25 cellular contexts compared by ENCODE assay signal in the genomic region with DNA sequence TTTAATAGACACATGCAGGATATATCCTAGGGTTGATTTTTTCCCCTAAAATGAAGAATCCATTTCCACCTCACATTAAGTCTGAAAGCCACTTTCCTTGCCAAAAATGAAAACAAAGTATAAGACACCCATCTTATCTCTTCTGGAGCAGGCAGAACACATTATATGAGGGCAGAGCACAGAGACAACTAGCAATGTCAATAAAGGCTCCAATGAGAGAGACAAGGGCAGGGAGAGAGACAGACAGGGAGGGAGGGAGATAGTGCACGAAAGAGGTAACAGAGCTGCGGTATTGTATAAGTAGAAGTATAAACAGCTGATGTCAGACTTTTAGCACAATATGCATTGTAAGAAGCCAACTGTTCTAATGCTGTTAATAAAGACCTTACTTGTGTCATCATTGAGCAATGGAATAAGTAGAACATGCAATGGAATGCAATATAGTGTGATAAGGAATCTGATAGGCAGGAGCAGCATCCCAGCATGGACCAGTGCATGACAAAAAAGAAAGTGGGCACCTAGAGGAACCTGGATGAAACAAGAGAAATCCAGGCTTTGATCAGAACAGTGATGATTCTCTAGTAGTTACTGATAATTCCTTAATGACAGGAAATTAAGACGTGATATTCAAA.
"Had no signal": no experiment of that assay in that cellular context is flagged by ENCODE, and none has a peak within 500 bp of the region (broad histone marks: within the 10 kb centered on the region; RNA-seq: fewer than 3 reads in every experiment).

No MANE protein-coding gene starts in this region.

- DNase-seq: activated CD4-positive, alpha-beta T cell treated with anti-CD3 and anti-CD28 coated beads, Interleukin-2, amount 10 ng/mL, durations not matched to agents 24 days and 14 days; activated CD4-positive, alpha-beta T cell treated with anti-CD3 and anti-CD28 coated beads, Interleukin-2, amount 50 U/mL, for 48 hours; activated CD8-positive, alpha-beta T cell treated with anti-CD3 and anti-CD28 coated beads, Interleukin-2, amount 10 ng/mL, durations not matched to agents 7 days and 5 days; activated gamma-delta T cell; activated naive CD4-positive, alpha-beta T cell treated with Interleukin-2 at 50 U/mL for 16 hours; activated naive CD8-positive, alpha-beta T cell treated with anti-CD3 and anti-CD28 coated beads, Interleukin-2, amount 10 ng/mL, durations not matched to agents 7 days and 5 days; activated T-cell treated with anti-CD3 and anti-CD28 coated beads, Interleukin-2, amount 50 U/mL, for 24 hours; body of pancreas; Karpas-422; KBM-7; NCI-H1105; NCI-H1417 treated with DMSO at 0.1 percent for 48 hours; NCI-H187 treated with DMSO at 0.1 percent for 48 hours; NCI-H2081; NCI-H345; NCI-H510A; NCI-H526; NCI-H748 treated with DMSO at 0.1 percent for 48 hours; NK-92 treated with Interleukin-12 subunit alpha and Interleukin-12 subunit beta, amount 100 ng/mL, for 24 hours; Right ventricle myocardium superior; SW 1271; T-helper 1 cell; T-helper 2 cell; T-helper 9 cell had no signal

- H3K4me1 ChIP-seq: body of pancreas, breast epithelium had no signal

- H3K36me3 ChIP-seq: breast epithelium had no signal

- H3K9me3 ChIP-seq: body of pancreas, breast epithelium had no signal

- ATAC-seq: activated CD8-positive, alpha-beta T cell treated with anti-CD3 and anti-CD28 coated beads, Interleukin-2, amount 10 ng/mL, durations not matched to agents 7 days and 5 days; body of pancreas had no signal

- H3K27ac ChIP-seq: body of pancreas, breast epithelium had no signal

- H3K27me3 ChIP-seq: body of pancreas, breast epithelium had no signal

- H3K4me3 ChIP-seq: body of pancreas, breast epithelium had no signal
